In genomic region chr2:146776589-146776988, GRCh38 we compare ENCODE assay signal across 24 cellular contexts.
"Had no signal": no experiment of that assay in that cellular context is flagged by ENCODE, and none has a peak within 500 bp of the region (broad histone marks: within the 10 kb centered on the region; RNA-seq: fewer than 3 reads in every experiment).

No MANE protein-coding gene starts in this region.

- DNase-seq: heart right ventricle; left colon; left ventricle myocardium inferior; mesendoderm; naive B cell; natural killer cell; nephron progenitor cell; occipital lobe; psoas muscle; spleen; stimulated activated CD4-positive, alpha-beta T cell treated with anti-CD3 and anti-CD28 coated beads, Interleukin-4, amount 100 ng/mL, for 24 hours; stimulated activated naive CD4-positive, alpha-beta T cell; tibial artery; trophoblast cell; upper lobe of right lung had no signal

- H3K4me3 ChIP-seq: heart right ventricle, hepatocyte, left ventricle myocardium inferior, lung, neural progenitor cell, psoas muscle, right atrium auricular region, skin epidermis, spleen, suprapubic skin, thoracic aorta, tibial artery, upper lobe of right lung had no signal

- ATAC-seq: heart right ventricle; left colon; natural killer cell; psoas muscle; sciatic nerve; stimulated activated effector memory CD8-positive, alpha-beta T cell treated with anti-CD3 and anti-CD28 coated beads, Interleukin-12 subunit alpha, Interleukin-12 subunit beta, amount 100 ng/mL, for 72 hours; upper lobe of right lung had no signal
